27 cellular contexts compared by ENCODE assay signal in the genomic region with DNA sequence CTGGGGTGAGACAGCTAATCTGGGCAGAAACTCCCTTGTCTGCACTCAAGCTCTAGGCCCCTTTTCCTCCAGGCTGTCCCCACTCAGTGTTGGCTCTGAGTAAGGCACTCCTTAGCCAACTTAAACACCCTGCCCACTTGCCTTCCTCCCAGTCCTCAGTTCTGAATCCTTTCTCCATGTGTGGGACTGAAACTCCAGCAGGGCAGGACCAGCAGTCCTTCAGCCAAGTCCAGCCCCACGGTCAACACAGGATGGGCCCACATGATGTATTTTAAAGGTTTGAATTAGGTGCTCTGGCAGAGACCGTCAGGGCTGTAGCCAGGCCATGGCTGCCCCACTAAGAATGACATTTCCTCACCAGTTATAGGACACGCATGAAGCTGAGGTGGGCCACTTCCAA.
DNase-seq lines count a peak whose midpoint lies in the region; ATAC-seq and TF ChIP-seq lines count a peak whose summit lies in the region.
"Had no signal": no experiment of that assay in that cellular context is flagged by ENCODE, and none has a peak within 500 bp of the region (broad histone marks: within the 10 kb centered on the region; RNA-seq: fewer than 3 reads in every experiment).

No MANE protein-coding gene starts in this region.

- H3K4me3 ChIP-seq in breast epithelium: no peak overlapping the region
- no peak overlapping the region for H3K4me3 ChIP-seq in esophagus muscularis mucosa
- H3K4me3 ChIP-seq in trophoblast cell (ENCODE audit: low read depth, low read length): peak overlapping the region; percentile 11
- H3K4me3 ChIP-seq in upper lobe of right lung: no peak overlapping the region
- no peak overlapping the region for H3K4me3 ChIP-seq in Karpas-422 (ENCODE audit: low read length)

- no peak overlapping the region for H2BK12ac ChIP-seq in trophoblast cell (ENCODE audit: low read length)

- BruUV-seq in MCF 10A (replicated peaks; lab: Mats Ljungman, UMichigan): no TSS peak

- no peaks in the 10 kb centered on the region for H3K79me1 ChIP-seq in trophoblast cell (ENCODE audit: low read length)

- H3K9me3 ChIP-seq in breast epithelium: peaks cover 4 to 6% of the 10 kb centered on the region in 2 donors
- no peaks in the 10 kb centered on the region for H3K9me3 ChIP-seq in esophagus muscularis mucosa
- H3K9me3 ChIP-seq in trophoblast cell (ENCODE audit: insufficient read depth, low read depth, low read length): no peaks in the 10 kb centered on the region
- no peaks in the 10 kb centered on the region for H3K9me3 ChIP-seq in upper lobe of right lung
- H3K9me3 ChIP-seq in Karpas-422 (ENCODE audit: low read length): no peaks in the 10 kb centered on the region

- H3K4me1 Mint-ChIP-seq in MCF 10A (ENCODE audit: insufficient read depth, unreplicated experiment): peaks cover 6% of the 10 kb centered on the region
- H3K4me1 Mint-ChIP-seq: B cell; CD8-positive, alpha-beta memory T cell had no signal

- no peak overlapping the region for H3K4me3 Mint-ChIP-seq in MCF 10A (ENCODE audit: unreplicated experiment)
- H3K4me3 Mint-ChIP-seq: B cell; CD8-positive, alpha-beta memory T cell had no signal

- H2AK5ac ChIP-seq in trophoblast cell (ENCODE audit: low read length): no peak overlapping the region

- DNase-seq in MCF 10A (ENCODE audit: unreplicated experiment) (no peak), breast epithelium (ENCODE audit: low spot score in 2 of 2) (no peak), esophagus muscularis mucosa (ENCODE audit: extremely low spot score) (peak; percentile 84), trophoblast cell (no peak), upper lobe of right lung (no peak), putamen (ENCODE audit: low spot score) (no peak), Karpas-422 (no peak)
- no peak for DNase-seq in activated CD4-positive, alpha-beta T cell treated with anti-CD3 and anti-CD28 coated beads, Interleukin-2, amount 50 U/mL, for 48 hours
- DNase-seq: CD8-positive, alpha-beta memory T cell; DMS 273 treated with DMSO at 0.1 percent for 48 hours; DMS79 treated with DMSO at 0.1 percent for 48 hours; GF-D8; GOT3; HCEC 1CT; KBM-7; NCI-H1048; NCI-H1417; NCI-H1694; NCI-H2029 treated with DMSO at 0.1 percent for 48 hours; NCI-H2227 treated with DMSO at 0.1 percent for 48 hours; NCI-H69; SHP77 treated with DMSO at 0.1 percent for 48 hours had no signal

- CTCF ChIA-PET in MCF 10A (lab: Yijun Ruan, JAX): interaction anchor here (1.5 kb wide), 1 partner anchor 17 kb away, joined by 4 read pairs; no protein-coding TSS in a partner anchor

- H3K27me3 Mint-ChIP-seq in MCF 10A (ENCODE audit: insufficient read depth, unreplicated experiment): no peaks in the 10 kb centered on the region

- TF ChIP-seq EP300 in esophagus muscularis mucosa (IDR thresholded peaks at IDR 0.05): no peak

- POLR2A ChIA-PET in MCF 10A (lab: Yijun Ruan, JAX): no interaction called here

- H3K4me2 ChIP-seq in trophoblast cell (ENCODE audit: low read length) (no peak overlapping the region), Karpas-422 (ENCODE audit: low read depth, low read length, poor library complexity, severe bottlenecking) (no peak overlapping the region)

- H3K9me3 Mint-ChIP-seq in MCF 10A (ENCODE audit: unreplicated experiment): peaks cover 7% of the 10 kb centered on the region

- H3K36me3 ChIP-seq in breast epithelium (no peaks in the 10 kb centered on the region), esophagus muscularis mucosa (no peaks in the 10 kb centered on the region), trophoblast cell (ENCODE audit: control insufficient read depth in 1 of 2, insufficient read depth in 2 of 2, low read length in 2 of 2) (no peaks in the 10 kb centered on the region), upper lobe of right lung (no peaks in the 10 kb centered on the region), Karpas-422 (ENCODE audit: insufficient read depth, low read length) (no peaks in the 10 kb centered on the region)

- H3K79me2 ChIP-seq in trophoblast cell (ENCODE audit: control insufficient read depth, insufficient read depth, low read length, poor library complexity) (no peaks in the 10 kb centered on the region), Karpas-422 (ENCODE audit: low read length) (no peaks in the 10 kb centered on the region)

- no peak overlapping the region for H3K27ac ChIP-seq in breast epithelium
- no peak overlapping the region for H3K27ac ChIP-seq in esophagus muscularis mucosa (replicated peaks in 1 of 4)
- H3K27ac ChIP-seq in trophoblast cell (ENCODE audit: low read depth, low read length): no peak overlapping the region
- H3K27ac ChIP-seq in upper lobe of right lung: no peak overlapping the region
- H3K27ac ChIP-seq in Karpas-422 (ENCODE audit: low read length): no peak overlapping the region
- H3K27ac ChIP-seq: 22Rv1, C4-2B, RWPE1 had no signal

- H4K20me1 ChIP-seq in Karpas-422 (ENCODE audit: insufficient read depth, low read depth, low read length): no peaks in the 10 kb centered on the region

- ATAC-seq in upper lobe of right lung: peak; percentile 10
- ATAC-seq: Panc1 had no signal

- H3K27me3 ChIP-seq in breast epithelium (no peaks in the 10 kb centered on the region), esophagus muscularis mucosa (no peaks in the 10 kb centered on the region), trophoblast cell (ENCODE audit: insufficient read depth, low read length) (no peaks in the 10 kb centered on the region), upper lobe of right lung (no peaks in the 10 kb centered on the region), Karpas-422 (ENCODE audit: low read length) (no peaks in the 10 kb centered on the region)

- no peak overlapping the region for H2BK120ac ChIP-seq in trophoblast cell (ENCODE audit: insufficient read depth, low read length, poor library complexity)

- TF ChIP-seq CTCF in MCF 10A (IDR thresholded peaks at IDR 0.05; ENCODE audit: unreplicated experiment) (no peak), breast epithelium (IDR thresholded peaks at IDR 0.05) (no peak), esophagus muscularis mucosa (IDR thresholded peaks at IDR 0.05) (no peak), upper lobe of right lung (IDR thresholded peaks at IDR 0.05) (no peak)

- H4K91ac ChIP-seq in trophoblast cell (ENCODE audit: low read depth, low read length): no peak overlapping the region

- H2AFZ ChIP-seq in trophoblast cell (ENCODE audit: insufficient read depth, low read length, poor library complexity) (no peak overlapping the region), Karpas-422 (ENCODE audit: low read length) (no peak overlapping the region)

- H3K18ac ChIP-seq in trophoblast cell (ENCODE audit: low read length): no peak overlapping the region

- no peaks in the 10 kb centered on the region for H3K36me3 Mint-ChIP-seq in MCF 10A (ENCODE audit: insufficient read depth, unreplicated experiment)
- H3K36me3 Mint-ChIP-seq: CD8-positive, alpha-beta memory T cell had no signal

- no peak overlapping the region for H4K12ac ChIP-seq in trophoblast cell (ENCODE audit: low read depth, low read length)

- 100% methylated on average over 3 of the region's 3 CpGs for WGBS in esophagus muscularis mucosa
- WGBS in trophoblast cell (ENCODE audit: extremely low coverage, insufficient coverage, insufficient read length): no CpG with 5 or more reads among the region's 3 CpGs

- intact Hi-C loops in MCF 10A (cut with micrococcal nuclease): no loop called here
- intact Hi-C loops in breast epithelium (cut with DNase I; ENCODE audit: low total_unique reads): loop anchor here (5.0 kb wide), 1 partner anchor 250 kb away; no protein-coding TSS in a partner anchor
- intact Hi-C loops in esophagus muscularis mucosa (cut with DNase I): no loop called here
- intact Hi-C loops in upper lobe of right lung (cut with DNase I): no loop called here

- H3K27ac Mint-ChIP-seq in MCF 10A (ENCODE audit: low read depth, unreplicated experiment): peak overlapping the region; percentile 16
- H3K27ac Mint-ChIP-seq: B cell had no signal

- no peaks in the 10 kb centered on the region for H3K4me1 ChIP-seq in breast epithelium
- H3K4me1 ChIP-seq in esophagus muscularis mucosa: peaks cover 14 to 20% (median 18%) of the 10 kb centered on the region in 4 donors
- peaks cover 0 to 2% of the 10 kb centered on the region in 2 experiments for H3K4me1 ChIP-seq in trophoblast cell (ENCODE audit: control insufficient read depth in 1 of 2, insufficient read depth in 2 of 2, low read length in 2 of 2)
- H3K4me1 ChIP-seq in upper lobe of right lung: peaks cover 4% of the 10 kb centered on the region
- H3K4me1 ChIP-seq in Karpas-422 (ENCODE audit: low read length): 0 out of 2 replicates have a peak, but pooled peaks cover 3% of the 10 kb centered on the region

- H4K8ac ChIP-seq in trophoblast cell (ENCODE audit: low read depth, low read length): no peak overlapping the region

- no peak overlapping the region for H2BK5ac ChIP-seq in trophoblast cell (ENCODE audit: low read depth, low read length, poor library complexity)

- H3K4ac ChIP-seq in trophoblast cell (ENCODE audit: low read depth, low read length): no peak overlapping the region

- H3K23ac ChIP-seq in trophoblast cell (ENCODE audit: low read length): no peak overlapping the region

- no peak overlapping the region for H3K14ac ChIP-seq in trophoblast cell (ENCODE audit: low read length)

- TF ChIP-seq POLR2A in breast epithelium (IDR thresholded peaks at IDR 0.05) (no peak), esophagus muscularis mucosa (IDR thresholded peaks at IDR 0.05; ENCODE audit: low read depth) (no peak)

- H3K9ac ChIP-seq in trophoblast cell (ENCODE audit: low read length) (no peak overlapping the region), Karpas-422 (ENCODE audit: low read length) (no peak overlapping the region)

- no peaks in the 10 kb centered on the region for H3K9me2 ChIP-seq in Karpas-422 (replicated peaks; ENCODE audit: insufficient read depth, low read length)
